Comparison of ENCODE assay signal across 21 cellular contexts in genomic region chr18:25678226-25678625, GRCh38.
A peak's percentile ranks its signal among the peaks of the same experiment; 100 is the strongest.
DNase-seq lines count a peak whose midpoint lies in the region; ATAC-seq, FAIRE-seq and TF ChIP-seq lines count a peak whose summit lies in the region.
"Had no signal": no experiment of that assay in that cellular context is flagged by ENCODE, and none has a peak within 500 bp of the region (broad histone marks: within the 10 kb centered on the region; RNA-seq: fewer than 3 reads in every experiment).

No MANE protein-coding gene starts in this region.

- no peaks in the 10 kb centered on the region for H3K36me3 Mint-ChIP-seq in activated T-helper 2 cell treated with anti-CD3 and anti-CD28 coated beads, Interferon-gamma antibody, Interleukin-2, Interleukin-4, amounts not matched to agents 10 μg/mL and 5 μg/mL and 100 μg/mL, durations not matched to agents 14 hours and 24 hours and 36 hours (ENCODE audit: low read depth)
- H3K36me3 Mint-ChIP-seq: CD14-positive monocyte, T-cell had no signal

- no peaks in the 10 kb centered on the region for H3K27me3 Mint-ChIP-seq in activated T-helper 2 cell treated with anti-CD3 and anti-CD28 coated beads, Interferon-gamma antibody, Interleukin-2, Interleukin-4, amounts not matched to agents 10 μg/mL and 5 μg/mL and 100 μg/mL, durations not matched to agents 14 hours and 24 hours and 36 hours (ENCODE audit: low read depth)
- H3K27me3 Mint-ChIP-seq: T-cell had no signal

- no peak overlapping the region for H3K4me2 ChIP-seq in H1 (ENCODE audit: insufficient read depth in 1 of 2, low read depth in 2 of 2, low read length in 2 of 2)
- H3K4me2 ChIP-seq: KMS-11, PC-9 had no signal

- no peaks in the 10 kb centered on the region for H3K36me3 ChIP-seq in H1 (ENCODE audit: control insufficient read depth in 2 of 4, insufficient read depth in 4 of 4, low read length in 3 of 4)
- H3K36me3 ChIP-seq in transverse colon, result no peaks in the 10 kb centered on the region

- no peak for FAIRE-seq in H1 (lab: Jason Lieb, UNC)
- FAIRE-seq: HepG2 had no signal

- in situ Hi-C loops in transverse colon (cut with MboI; ENCODE audit: low pct_ligation_motif_present in 1 of 4, low pct_unique_long_range_greater_than_20kb in 1 of 4, low sequenced_read_pairs in 3 of 4), result no loop called here

- no peak overlapping the region for H4K8ac ChIP-seq in H1 (ENCODE audit: extremely low read depth, insufficient read depth, low read length)

- H2BK15ac ChIP-seq in H1 (ENCODE audit: low read length), result no peak overlapping the region

- no peak overlapping the region for H3K14ac ChIP-seq in H1 (ENCODE audit: insufficient read length)

- no peaks in the 10 kb centered on the region for H3K79me2 ChIP-seq in H1 (ENCODE audit: control insufficient read depth in 1 of 2, insufficient read depth in 2 of 2, low read length in 2 of 2)

- POLR2A ChIA-PET in GM10248 (lab: Yijun Ruan, JAX) (no interaction called here), H1 (lab: Charles Lee; ENCODE audit: partially characterized antibody) (no interaction called here)

- no peak overlapping the region for H3K27ac Mint-ChIP-seq in activated T-helper 2 cell treated with anti-CD3 and anti-CD28 coated beads, Interferon-gamma antibody, Interleukin-2, Interleukin-4, amounts not matched to agents 10 μg/mL and 5 μg/mL and 100 μg/mL, durations not matched to agents 14 hours and 24 hours and 36 hours
- H3K27ac Mint-ChIP-seq: CD14-positive monocyte, T-cell had no signal

- no peaks in the 10 kb centered on the region for H3K4me1 Mint-ChIP-seq in activated T-helper 2 cell treated with anti-CD3 and anti-CD28 coated beads, Interferon-gamma antibody, Interleukin-2, Interleukin-4, amounts not matched to agents 10 μg/mL and 5 μg/mL and 100 μg/mL, durations not matched to agents 14 hours and 24 hours and 36 hours (ENCODE audit: low read depth)
- H3K4me1 Mint-ChIP-seq: CD14-positive monocyte, T-cell had no signal

- H3K27me3 ChIP-seq in H1 (replicated peaks in 1 of 4; ENCODE audit: control insufficient read depth in 3 of 4, extremely low read depth in 1 of 4, insufficient read depth in 3 of 4, low read length in 3 of 4) (no peaks in the 10 kb centered on the region), transverse colon (no peaks in the 10 kb centered on the region)

- no peak overlapping the region for H4K91ac ChIP-seq in H1 (replicated peaks; ENCODE audit: insufficient read length, low read length)

- 87% methylated on average over 4 of the region's 4 CpGs; no CpG with 5 or more reads in 1 of the 2 experiments for WGBS in H1 (ENCODE audit: extremely low coverage in 1 of 2, insufficient coverage in 1 of 2, insufficient read length in 1 of 2, insufficient replicate concordance in 2 of 2, low coverage in 1 of 2, low lambda C conversion rate in 2 of 2, missing lambda C conversion rate in 1 of 2), 2 experiments
- WGBS in transverse colon (ENCODE audit: low coverage in 1 of 2), 2 donors, result 68 to 78% methylated on average over 4 of the region's 4 CpGs

- TF ChIP-seq POLR2A in H1 (IDR thresholded peaks at IDR 0.05; ENCODE audit: control extremely low read depth in 1 of 2, low read depth in 2 of 2, low read length in 2 of 2), result no peak
- no peak for TF ChIP-seq POLR2A in transverse colon (IDR thresholded peaks at IDR 0.05)

- no peak overlapping the region; the same call in 1 of the 2 replicates for H3K18ac ChIP-seq in H1 (ENCODE audit: extremely low read depth, low read length)

- H3K27ac ChIP-seq in H1 (ENCODE audit: low read depth, low read length), result no peak overlapping the region
- no peak overlapping the region for H3K27ac ChIP-seq in transverse colon
- H3K27ac ChIP-seq: KMS-11, PC-9 had no signal

- H3K4ac ChIP-seq in H1 (replicated peaks; ENCODE audit: insufficient read length, low read depth, low read length), result no peak overlapping the region

- CTCF ChIA-PET in GM10248 (lab: Yijun Ruan, JAX), result interaction anchor here (1.0 kb wide), 1 partner anchor 25 kb away, joined by 3 read pairs; no protein-coding TSS in a partner anchor
- CTCF ChIA-PET in H1 (lab: Charles Lee; ENCODE audit: partially characterized antibody), result interaction anchor here (1.6 to 3.8 kb wide), 2 partner anchors 17 to 29 kb away, joined by 3 to 16 read pairs; no protein-coding TSS in a partner anchor

- no peak overlapping the region for H2AK5ac ChIP-seq in H1 (ENCODE audit: low read depth, low read length)

- no peak overlapping the region for H2BK5ac ChIP-seq in H1 (ENCODE audit: low read depth, low read length)

- no peak overlapping the region for H2BK120ac ChIP-seq in H1 (replicated peaks; ENCODE audit: low read depth, low read length)

- no peak overlapping the region for H3K9ac ChIP-seq in H1 (replicated peaks in 1 of 4; ENCODE audit: extremely low read depth in 1 of 4, low read depth in 3 of 4, low read length in 3 of 4)
- H3K9ac ChIP-seq: KMS-11 had no signal

- intact Hi-C loops in activated T-helper 2 cell treated with anti-CD3 and anti-CD28 coated beads, Interferon-gamma antibody, Interleukin-2, Interleukin-4, amounts not matched to agents 10 μg/mL and 5 μg/mL and 100 μg/mL, durations not matched to agents 14 hours and 24 hours and 36 hours (cut with micrococcal nuclease), result no loop called here
- intact Hi-C loops in transverse colon (cut with DNase I; ENCODE audit: low total_unique reads), result no loop called here

- DNase-seq in GM10248 (ENCODE audit: extremely low spot score), result peak; percentile 16
- DNase-seq in H1 (ENCODE audit: low read depth in 1 of 2, low spot score in 2 of 2), result no peak
- no peak for DNase-seq in activated T-helper 2 cell treated with anti-CD3 and anti-CD28 coated beads, Interferon-gamma antibody, Interleukin-2, Interleukin-4, amounts not matched to agents 10 μg/mL and 5 μg/mL and 100 μg/mL, durations not matched to agents 14 hours and 24 hours and 36 hours (ENCODE audit: low spot score)
- no peak for DNase-seq in NCI-H526 (lab: John Stamatoyannopoulos, UW)
- DNase-seq in transverse colon, result no peak
- DNase-seq: ACHN, AML-193, Caco-2, HCEC 1CT, NCI-H1048, NCI-H345, NCI-H526 treated with DMSO at 0.1 percent for 48 hours, PC-9, T-cell, T1000 had no signal

- H3K9me3 ChIP-seq in H1 (ENCODE audit: insufficient read depth in 2 of 2, low read depth in 1 of 2, low read length in 1 of 2) (peaks cover 0 to 4% of the 10 kb centered on the region in 2 experiments; a peak in 1 of 4 replicates), transverse colon (no peaks in the 10 kb centered on the region)
- H3K9me3 ChIP-seq: Caco-2 had no signal

- H2BK12ac ChIP-seq in H1 (ENCODE audit: low read depth, low read length), result no peak overlapping the region

- no peak overlapping the region for H4K5ac ChIP-seq in H1 (ENCODE audit: insufficient read length, low read depth, low read length)

- no peaks in the 10 kb centered on the region for H4K20me1 ChIP-seq in H1 (replicated peaks in 1 of 2; ENCODE audit: control insufficient read depth in 1 of 2, insufficient read depth in 2 of 2, low read length in 2 of 2)

- TF ChIP-seq EP300 in H1 (IDR thresholded peaks at IDR 0.05; ENCODE audit: borderline replicate concordance in 1 of 2, low read depth in 2 of 2, low read length in 2 of 2) (no peak), transverse colon (IDR thresholded peaks at IDR 0.05; ENCODE audit: low read depth) (no peak)

- H3K23ac ChIP-seq in H1 (ENCODE audit: insufficient read length), result no peak overlapping the region

- no peaks in the 10 kb centered on the region for H3K79me1 ChIP-seq in H1 (ENCODE audit: low read depth, low read length)

- TF ChIP-seq CTCF in GM10248 (IDR thresholded peaks at IDR 0.05; ENCODE audit: control extremely low read depth, extremely low read depth, low read depth, missing control alignments), result no peak
- no peak for TF ChIP-seq CTCF in H1 (IDR thresholded peaks at IDR 0.05; ENCODE audit: control extremely low read depth in 1 of 3, insufficient read depth in 1 of 3, low read depth in 1 of 3, low read length in 3 of 3)
- no peak for TF ChIP-seq CTCF in transverse colon (IDR thresholded peaks at IDR 0.05)

- H2BK20ac ChIP-seq in H1 (ENCODE audit: low read length), result 0 out of 2 replicates have a peak overlapping the region, but pooled peaks have one; percentile 8

- no peak overlapping the region for H2AFZ ChIP-seq in H1 (ENCODE audit: low read length)
- H2AFZ ChIP-seq: PC-9 had no signal

- no peak overlapping the region for H3K4me3 Mint-ChIP-seq in activated T-helper 2 cell treated with anti-CD3 and anti-CD28 coated beads, Interferon-gamma antibody, Interleukin-2, Interleukin-4, amounts not matched to agents 10 μg/mL and 5 μg/mL and 100 μg/mL, durations not matched to agents 14 hours and 24 hours and 36 hours (ENCODE audit: low read depth)
- H3K4me3 Mint-ChIP-seq: CD14-positive monocyte, T-cell had no signal

- H3K4me3 ChIP-seq in H1 (ENCODE audit: extremely low read depth in 1 of 4, insufficient read depth in 2 of 4, low read depth in 3 of 4, low read length in 4 of 4) (no peak overlapping the region), transverse colon (no peak overlapping the region)
- H3K4me3 ChIP-seq: PC-9 had no signal

- no peak for TF ChIP-seq RAD21 in H1 (IDR thresholded peaks at IDR 0.05 in 1 of 2, conservative IDR thresholded peaks at IDR 0.05 in 1 of 2; ENCODE audit: low read depth in 2 of 2, low read length in 2 of 2)

- H3K4me1 ChIP-seq in H1 (replicated peaks in 1 of 4; ENCODE audit: control insufficient read depth in 3 of 4, insufficient read depth in 4 of 4, low read length in 3 of 4) (peaks cover 8 to 25% (median 15%) of the 10 kb centered on the region in 4 experiments), transverse colon (no peaks in the 10 kb centered on the region)
- H3K4me1 ChIP-seq: Caco-2 had no signal

- ATAC-seq in GM19351 (IDR thresholded peaks at IDR 0.05; ENCODE audit: unreplicated experiment), result peak; percentile 73
- peak; percentile 54 for ATAC-seq in HG03342 (IDR thresholded peaks at IDR 0.05; ENCODE audit: unreplicated experiment)
- no peak for ATAC-seq in GM19455 (IDR thresholded peaks at IDR 0.05; ENCODE audit: unreplicated experiment)
- ATAC-seq: HepG2, T-cell had no signal

- H3K23me2 ChIP-seq in H1 (ENCODE audit: low read depth, low read length), result no peaks in the 10 kb centered on the region

- no peak overlapping the region for H3K56ac ChIP-seq in H1 (replicated peaks; ENCODE audit: insufficient read length, low read depth, low read length)

- no peaks in the 10 kb centered on the region for H3K9me3 Mint-ChIP-seq in activated T-helper 2 cell treated with anti-CD3 and anti-CD28 coated beads, Interferon-gamma antibody, Interleukin-2, Interleukin-4, amounts not matched to agents 10 μg/mL and 5 μg/mL and 100 μg/mL, durations not matched to agents 14 hours and 24 hours and 36 hours
- H3K9me3 Mint-ChIP-seq: T-cell had no signal

TF ChIP-seq in H1, 55 proteins besides CTCF, POLR2A, EP300 and RAD21 (continues in another document):
- TF ChIP-seq BCL11A (IDR thresholded peaks at IDR 0.05; ENCODE audit: low read depth in 2 of 2, low read length in 2 of 2), result no peak
- no peak for TF ChIP-seq CREB1 (IDR thresholded peaks at IDR 0.05)
- TF ChIP-seq TBP (IDR thresholded peaks at IDR 0.05; ENCODE audit: low read depth, low read length), result no peak
